Comparison of ENCODE assay signal across 7 cellular contexts in genomic region chr7:34558026-34558425, GRCh38.
"Had no signal": no experiment of that assay in that cellular context is flagged by ENCODE, and none has a peak within 500 bp of the region (broad histone marks: within the 10 kb centered on the region; RNA-seq: fewer than 3 reads in every experiment).

No MANE protein-coding gene starts in this region.

- ATAC-seq: HepG2, K562 had no signal

- DNase-seq: IMR-90, KBM-7, KG1 had no signal

- H3K4me2 ChIP-seq: KMS-11 had no signal

- H3K27ac ChIP-seq: HL-60, KMS-11 had no signal

- H3K4me3 ChIP-seq: K562 had no signal

- H3K9ac ChIP-seq: KMS-11 had no signal
